Comparison of ENCODE assay signal across 1 cellular context in genomic region chr5:172322028-172322965, GRCh38.
TF ChIP-seq lines count a peak whose summit lies in the region.

No MANE protein-coding gene starts in this region.

TF ChIP-seq in SK-N-SH treated with all-trans-retinoic acid at 6 μM for 48 hours, 23 proteins besides CTCF, POLR2A, EP300 and RAD21 (continued from another document):
- TF ChIP-seq, protein P1, sequence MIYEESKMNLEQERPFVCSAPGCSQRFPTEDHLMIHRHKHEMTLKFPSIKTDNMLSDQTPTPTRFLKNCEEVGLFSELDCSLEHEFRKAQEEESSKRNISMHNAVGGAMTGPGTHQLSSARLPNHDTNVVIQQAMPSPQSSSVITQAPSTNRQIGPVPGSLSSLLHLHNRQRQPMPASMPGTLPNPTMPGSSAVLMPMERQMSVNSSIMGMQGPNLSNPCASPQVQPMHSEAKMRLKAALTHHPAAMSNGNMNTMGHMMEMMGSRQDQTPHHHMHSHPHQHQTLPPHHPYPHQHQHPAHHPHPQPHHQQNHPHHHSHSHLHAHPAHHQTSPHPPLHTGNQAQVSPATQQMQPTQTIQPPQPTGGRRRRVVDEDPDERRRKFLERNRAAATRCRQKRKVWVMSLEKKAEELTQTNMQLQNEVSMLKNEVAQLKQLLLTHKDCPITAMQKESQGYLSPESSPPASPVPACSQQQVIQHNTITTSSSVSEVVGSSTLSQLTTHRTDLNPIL (CRISPR knock-in tag; IDR thresholded peaks at IDR 0.05; ENCODE audit: low read depth) = no peak
- TF ChIP-seq OSR1 (CRISPR knock-in tag; IDR thresholded peaks at IDR 0.05) (no peak), BACH2 (CRISPR knock-in tag; IDR thresholded peaks at IDR 0.05; ENCODE audit: borderline replicate concordance) (no peak), ZC3H10 (CRISPR knock-in tag; IDR thresholded peaks at IDR 0.05) (no peak), ZNF565 (CRISPR knock-in tag; conservative IDR thresholded peaks at IDR 0.05; ENCODE audit: low read depth) (no peak), SNAI2 (CRISPR knock-in tag; IDR thresholded peaks at IDR 0.05) (no peak)
- TF ChIP-seq, protein P2, sequence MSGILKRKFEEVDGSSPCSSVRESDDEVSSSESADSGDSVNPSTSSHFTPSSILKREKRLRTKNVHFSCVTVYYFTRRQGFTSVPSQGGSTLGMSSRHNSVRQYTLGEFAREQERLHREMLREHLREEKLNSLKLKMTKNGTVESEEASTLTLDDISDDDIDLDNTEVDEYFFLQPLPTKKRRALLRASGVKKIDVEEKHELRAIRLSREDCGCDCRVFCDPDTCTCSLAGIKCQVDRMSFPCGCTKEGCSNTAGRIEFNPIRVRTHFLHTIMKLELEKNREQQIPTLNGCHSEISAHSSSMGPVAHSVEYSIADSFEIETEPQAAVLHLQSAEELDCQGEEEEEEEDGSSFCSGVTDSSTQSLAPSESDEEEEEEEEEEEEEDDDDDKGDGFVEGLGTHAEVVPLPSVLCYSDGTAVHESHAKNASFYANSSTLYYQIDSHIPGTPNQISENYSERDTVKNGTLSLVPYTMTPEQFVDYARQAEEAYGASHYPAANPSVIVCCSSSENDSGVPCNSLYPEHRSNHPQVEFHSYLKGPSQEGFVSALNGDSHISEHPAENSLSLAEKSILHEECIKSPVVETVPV (CRISPR knock-in tag; IDR thresholded peaks at IDR 0.05) = no peak
- TF ChIP-seq, protein P3, sequence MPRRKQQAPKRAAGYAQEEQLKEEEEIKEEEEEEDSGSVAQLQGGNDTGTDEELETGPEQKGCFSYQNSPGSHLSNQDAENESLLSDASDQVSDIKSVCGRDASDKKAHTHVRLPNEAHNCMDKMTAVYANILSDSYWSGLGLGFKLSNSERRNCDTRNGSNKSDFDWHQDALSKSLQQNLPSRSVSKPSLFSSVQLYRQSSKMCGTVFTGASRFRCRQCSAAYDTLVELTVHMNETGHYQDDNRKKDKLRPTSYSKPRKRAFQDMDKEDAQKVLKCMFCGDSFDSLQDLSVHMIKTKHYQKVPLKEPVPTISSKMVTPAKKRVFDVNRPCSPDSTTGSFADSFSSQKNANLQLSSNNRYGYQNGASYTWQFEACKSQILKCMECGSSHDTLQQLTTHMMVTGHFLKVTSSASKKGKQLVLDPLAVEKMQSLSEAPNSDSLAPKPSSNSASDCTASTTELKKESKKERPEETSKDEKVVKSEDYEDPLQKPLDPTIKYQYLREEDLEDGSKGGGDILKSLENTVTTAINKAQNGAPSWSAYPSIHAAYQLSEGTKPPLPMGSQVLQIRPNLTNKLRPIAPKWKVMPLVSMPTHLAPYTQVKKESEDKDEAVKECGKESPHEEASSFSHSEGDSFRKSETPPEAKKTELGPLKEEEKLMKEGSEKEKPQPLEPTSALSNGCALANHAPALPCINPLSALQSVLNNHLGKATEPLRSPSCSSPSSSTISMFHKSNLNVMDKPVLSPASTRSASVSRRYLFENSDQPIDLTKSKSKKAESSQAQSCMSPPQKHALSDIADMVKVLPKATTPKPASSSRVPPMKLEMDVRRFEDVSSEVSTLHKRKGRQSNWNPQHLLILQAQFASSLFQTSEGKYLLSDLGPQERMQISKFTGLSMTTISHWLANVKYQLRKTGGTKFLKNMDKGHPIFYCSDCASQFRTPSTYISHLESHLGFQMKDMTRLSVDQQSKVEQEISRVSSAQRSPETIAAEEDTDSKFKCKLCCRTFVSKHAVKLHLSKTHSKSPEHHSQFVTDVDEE (CRISPR knock-in tag; IDR thresholded peaks at IDR 0.05) = no peak
